Comparison of ENCODE assay signal across 32 cellular contexts in genomic region chr3:124751501-124751900, GRCh38.
"Had no signal": no experiment of that assay in that cellular context is flagged by ENCODE, and none has a peak within 500 bp of the region (broad histone marks: within the 10 kb centered on the region; RNA-seq: fewer than 3 reads in every experiment).

No MANE protein-coding gene starts in this region.

- H3K4me1 ChIP-seq: ascending aorta had no signal

- H3K27me3 ChIP-seq: ascending aorta, cardiac muscle cell had no signal

- H3K4me3 ChIP-seq: ascending aorta, cardiac muscle cell had no signal

- H3K36me3 Mint-ChIP-seq: activated naive CD4-positive, alpha-beta T cell treated with anti-CD3 and anti-CD28 coated beads, Interleukin-2, amount 10 ng/mL, durations not matched to agents 7 days and 5 days; activated naive CD8-positive, alpha-beta T cell treated with anti-CD3 and anti-CD28 coated beads, Interleukin-2, amount 10 ng/mL, durations not matched to agents 7 days and 5 days had no signal

- H3K4me3 Mint-ChIP-seq: activated CD4-positive, alpha-beta memory T cell treated with anti-CD3 and anti-CD28 coated beads, Interleukin-2, amount 10 ng/mL, durations not matched to agents 7 days and 5 days; activated CD4-positive, alpha-beta T cell treated with anti-CD3 and anti-CD28 coated beads for 36 hours; activated CD4-positive, alpha-beta T cell treated with anti-CD3 and anti-CD28 coated beads, Interleukin-2, amount 10 ng/mL, durations not matched to agents 7 days and 5 days; activated CD8-positive, alpha-beta memory T cell treated with anti-CD3 and anti-CD28 coated beads, Interleukin-2, amount 10 ng/mL, durations not matched to agents 7 days and 5 days; activated CD8-positive, alpha-beta T cell treated with anti-CD3 and anti-CD28 coated beads, Interleukin-2, amount 10 ng/mL, durations not matched to agents 7 days and 5 days; activated naive CD4-positive, alpha-beta T cell treated with anti-CD3 and anti-CD28 coated beads, Interleukin-2, amount 10 ng/mL, durations not matched to agents 7 days and 5 days; activated naive CD4-positive, alpha-beta T cell treated with anti-CD3 and anti-CD28 coated beads, Interleukin-2, amount 50 U/mL, for 24 hours; activated naive CD8-positive, alpha-beta T cell; activated naive CD8-positive, alpha-beta T cell treated with anti-CD3 and anti-CD28 coated beads, Interleukin-2, amount 10 ng/mL, durations not matched to agents 7 days and 5 days; activated naive CD8-positive, alpha-beta T cell treated with anti-CD3 and anti-CD28 coated beads, Interleukin-2, amount 50 U/mL, for 24 hours; activated T-cell treated with anti-CD3 and anti-CD28 coated beads, Interleukin-2, amount 50 U/mL, for 24 hours; brain; central memory CD8-positive, alpha-beta T cell; T-cell; T-helper 17 cell had no signal

- H3K4me1 Mint-ChIP-seq: activated CD4-positive, alpha-beta memory T cell treated with anti-CD3 and anti-CD28 coated beads, Interleukin-2, amount 10 ng/mL, durations not matched to agents 7 days and 5 days; activated CD4-positive, alpha-beta T cell treated with anti-CD3 and anti-CD28 coated beads for 36 hours; activated CD4-positive, alpha-beta T cell treated with anti-CD3 and anti-CD28 coated beads, Interleukin-2, amount 10 ng/mL, durations not matched to agents 7 days and 5 days; activated CD8-positive, alpha-beta memory T cell treated with anti-CD3 and anti-CD28 coated beads, Interleukin-2, amount 10 ng/mL, durations not matched to agents 7 days and 5 days; activated naive CD4-positive, alpha-beta T cell treated with anti-CD3 and anti-CD28 coated beads, Interleukin-2, amount 10 ng/mL, durations not matched to agents 7 days and 5 days; activated naive CD4-positive, alpha-beta T cell treated with anti-CD3 and anti-CD28 coated beads, Interleukin-2, amount 50 U/mL, for 24 hours; activated naive CD8-positive, alpha-beta T cell treated with anti-CD3 and anti-CD28 coated beads, Interleukin-2, amount 10 ng/mL, durations not matched to agents 7 days and 5 days; activated naive CD8-positive, alpha-beta T cell treated with anti-CD3 and anti-CD28 coated beads, Interleukin-2, amount 50 U/mL, for 24 hours; brain; central memory CD8-positive, alpha-beta T cell; T-cell had no signal

- H3K9me3 ChIP-seq: ascending aorta had no signal

- H3K36me3 ChIP-seq: cardiac muscle cell had no signal

- H3K27ac ChIP-seq: ascending aorta, cardiac muscle cell, VCaP had no signal

- H3K9me3 Mint-ChIP-seq: activated CD4-positive, alpha-beta memory T cell treated with anti-CD3 and anti-CD28 coated beads, Interleukin-2, amount 10 ng/mL, durations not matched to agents 7 days and 5 days; activated CD4-positive, alpha-beta T cell treated with anti-CD3 and anti-CD28 coated beads, Interleukin-2, amount 10 ng/mL, durations not matched to agents 7 days and 5 days; activated naive CD4-positive, alpha-beta T cell treated with anti-CD3 and anti-CD28 coated beads, Interleukin-2, amount 10 ng/mL, durations not matched to agents 7 days and 5 days; activated naive CD4-positive, alpha-beta T cell treated with anti-CD3 and anti-CD28 coated beads, Interleukin-2, amount 50 U/mL, for 24 hours; activated naive CD8-positive, alpha-beta T cell treated with anti-CD3 and anti-CD28 coated beads, Interleukin-2, amount 10 ng/mL, durations not matched to agents 7 days and 5 days; activated naive CD8-positive, alpha-beta T cell treated with anti-CD3 and anti-CD28 coated beads, Interleukin-2, amount 50 U/mL, for 24 hours; activated T-cell treated with anti-CD3 and anti-CD28 coated beads, Interleukin-2, amount 50 U/mL, for 24 hours; activated T-helper 2 cell treated with anti-CD3 and anti-CD28 coated beads, Interferon-gamma antibody, Interleukin-2, Interleukin-4, amounts not matched to agents 10 μg/mL and 5 μg/mL and 100 μg/mL, durations not matched to agents 14 hours and 24 hours and 36 hours; central memory CD8-positive, alpha-beta T cell; T-cell had no signal

- DNase-seq: activated CD4-positive, alpha-beta memory T cell treated with anti-CD3 and anti-CD28 coated beads, Interleukin-2, amount 10 ng/mL, durations not matched to agents 7 days and 5 days; activated CD4-positive, alpha-beta T cell treated with anti-CD3 and anti-CD28 coated beads for 1 hour; activated CD4-positive, alpha-beta T cell treated with anti-CD3 and anti-CD28 coated beads for 36 hours; activated CD4-positive, alpha-beta T cell treated with anti-CD3 and anti-CD28 coated beads for 48 hours; activated CD4-positive, alpha-beta T cell treated with anti-CD3 and anti-CD28 coated beads, Interleukin-2, amount 10 ng/mL, durations not matched to agents 7 days and 5 days; activated CD4-positive, alpha-beta T cell treated with anti-CD3 and anti-CD28 coated beads, Interleukin-2, amount 50 U/mL, for 48 hours; activated CD4-positive, CD25-positive, alpha-beta regulatory T cell; activated CD8-positive, alpha-beta memory T cell treated with anti-CD3 and anti-CD28 coated beads, Interleukin-2, amount 10 ng/mL, durations not matched to agents 7 days and 5 days; activated CD8-positive, alpha-beta memory T cell treated with anti-CD3 and anti-CD28 coated beads, Interleukin-2, amount 50 U/mL, for 48 hours; activated CD8-positive, alpha-beta T cell treated with anti-CD3 and anti-CD28 coated beads, Interleukin-2, amount 10 ng/mL, durations not matched to agents 7 days and 5 days; activated effector memory CD4-positive, alpha-beta T cell treated with Interleukin-2 at 50 U/mL for 16 hours; activated gamma-delta T cell; activated naive CD4-positive, alpha-beta T cell treated with anti-CD3 and anti-CD28 coated beads, Interleukin-2, amount 10 ng/mL, durations not matched to agents 7 days and 5 days; activated naive CD4-positive, alpha-beta T cell treated with Interleukin-2 at 50 U/mL for 16 hours; activated naive CD8-positive, alpha-beta T cell treated with anti-CD3 and anti-CD28 coated beads, Interleukin-2, amount 10 ng/mL, durations not matched to agents 7 days and 5 days; activated naive CD8-positive, alpha-beta T cell treated with anti-CD3 and anti-CD28 coated beads, Interleukin-2, amount 50 U/mL, for 24 hours; activated T-cell treated with anti-CD3 and anti-CD28 coated beads, Interleukin-2, amount 50 U/mL, for 24 hours; amygdala; anterior cingulate cortex; caudate nucleus; cerebellar nuclear complex; T-cell; T-helper 17 cell; T1000 had no signal

- H3K27me3 Mint-ChIP-seq: activated CD4-positive, alpha-beta memory T cell treated with anti-CD3 and anti-CD28 coated beads, Interleukin-2, amount 10 ng/mL, durations not matched to agents 7 days and 5 days; activated CD4-positive, alpha-beta T cell treated with anti-CD3 and anti-CD28 coated beads for 36 hours; activated CD4-positive, alpha-beta T cell treated with anti-CD3 and anti-CD28 coated beads, Interleukin-2, amount 10 ng/mL, durations not matched to agents 7 days and 5 days; activated CD8-positive, alpha-beta memory T cell treated with anti-CD3 and anti-CD28 coated beads, Interleukin-2, amount 10 ng/mL, durations not matched to agents 7 days and 5 days; activated naive CD4-positive, alpha-beta T cell treated with anti-CD3 and anti-CD28 coated beads, Interleukin-2, amount 10 ng/mL, durations not matched to agents 7 days and 5 days; activated naive CD4-positive, alpha-beta T cell treated with anti-CD3 and anti-CD28 coated beads, Interleukin-2, amount 50 U/mL, for 24 hours; activated naive CD8-positive, alpha-beta T cell treated with anti-CD3 and anti-CD28 coated beads, Interleukin-2, amount 50 U/mL, for 24 hours; activated T-cell treated with anti-CD3 and anti-CD28 coated beads, Interleukin-2, amount 50 U/mL, for 24 hours had no signal

- H3K27ac Mint-ChIP-seq: activated CD4-positive, alpha-beta memory T cell treated with anti-CD3 and anti-CD28 coated beads, Interleukin-2, amount 10 ng/mL, durations not matched to agents 7 days and 5 days; activated CD4-positive, alpha-beta T cell treated with anti-CD3 and anti-CD28 coated beads for 36 hours; activated CD4-positive, alpha-beta T cell treated with anti-CD3 and anti-CD28 coated beads, Interleukin-2, amount 10 ng/mL, durations not matched to agents 7 days and 5 days; activated CD8-positive, alpha-beta memory T cell treated with anti-CD3 and anti-CD28 coated beads, Interleukin-2, amount 10 ng/mL, durations not matched to agents 7 days and 5 days; activated CD8-positive, alpha-beta T cell treated with anti-CD3 and anti-CD28 coated beads, Interleukin-2, amount 10 ng/mL, durations not matched to agents 7 days and 5 days; activated naive CD4-positive, alpha-beta T cell treated with anti-CD3 and anti-CD28 coated beads, Interleukin-2, amount 10 ng/mL, durations not matched to agents 7 days and 5 days; activated naive CD4-positive, alpha-beta T cell treated with anti-CD3 and anti-CD28 coated beads, Interleukin-2, amount 50 U/mL, for 24 hours; activated naive CD8-positive, alpha-beta T cell; activated naive CD8-positive, alpha-beta T cell treated with anti-CD3 and anti-CD28 coated beads, Interleukin-2, amount 10 ng/mL, durations not matched to agents 7 days and 5 days; activated naive CD8-positive, alpha-beta T cell treated with anti-CD3 and anti-CD28 coated beads, Interleukin-2, amount 50 U/mL, for 24 hours; activated T-cell treated with anti-CD3 and anti-CD28 coated beads, Interleukin-2, amount 50 U/mL, for 24 hours; activated T-helper 2 cell treated with anti-CD3 and anti-CD28 coated beads, Interferon-gamma antibody, Interleukin-2, Interleukin-4, amounts not matched to agents 10 μg/mL and 5 μg/mL and 100 μg/mL, durations not matched to agents 14 hours and 24 hours and 36 hours; brain; T-cell; T-helper 17 cell had no signal
